Comparison of ENCODE assay signal across 15 cellular contexts in the genomic region with DNA sequence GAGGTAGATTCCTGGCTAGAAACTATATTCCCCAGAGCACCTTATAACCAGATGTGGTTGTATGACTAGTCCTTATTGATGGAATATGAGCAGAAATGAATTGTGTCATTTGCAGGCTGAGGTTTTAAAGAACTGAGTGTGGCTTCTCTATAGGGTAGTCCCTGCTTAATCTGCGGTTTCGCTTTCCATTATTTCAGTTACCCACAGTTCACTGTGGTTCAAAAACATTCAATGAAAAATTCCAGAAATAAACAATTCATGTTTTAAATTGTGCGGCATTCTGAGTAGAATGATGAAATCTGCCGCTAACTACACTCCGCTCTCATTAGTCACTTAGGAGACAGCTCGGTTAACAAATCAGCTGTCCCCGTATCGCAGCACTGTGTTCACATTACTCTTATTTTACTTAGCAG.
A peak's percentile ranks its signal among the peaks of the same experiment; 100 is the strongest.
DNase-seq lines count a peak whose midpoint lies in the region; ATAC-seq, FAIRE-seq and TF ChIP-seq lines count a peak whose summit lies in the region.
"Had no signal": no experiment of that assay in that cellular context is flagged by ENCODE, and none has a peak within 500 bp of the region (broad histone marks: within the 10 kb centered on the region; RNA-seq: fewer than 3 reads in every experiment).

No MANE protein-coding gene starts in this region.

- no peaks in the 10 kb centered on the region for H3K9me3 Mint-ChIP-seq in natural killer cell treated with Interleukin-12 subunit alpha and Interleukin-12 subunit beta and Interleukin-15 and Interleukin-18, amount 100 ng/mL, for 72 hours
- no peaks in the 10 kb centered on the region for H3K9me3 Mint-ChIP-seq in natural killer cell
- H3K9me3 Mint-ChIP-seq in effector memory CD8-positive, alpha-beta T cell = no peaks in the 10 kb centered on the region
- peaks cover 7% of the 10 kb centered on the region for H3K9me3 Mint-ChIP-seq in MCF 10A (ENCODE audit: unreplicated experiment)

- H3K27me3 ChIP-seq in spleen (replicated peaks in 1 of 7) (no peaks in the 10 kb centered on the region), SJCRH30 (no peaks in the 10 kb centered on the region)
- H3K27me3 ChIP-seq: transverse colon had no signal

- FAIRE-seq in urothelium cell line (lab: Jason Lieb, UNC) = no peak
- FAIRE-seq: kidney had no signal

- no peak for DNase-seq in natural killer cell treated with Interleukin-12 subunit alpha and Interleukin-12 subunit beta and Interleukin-15 and Interleukin-18, amount 100 ng/mL, for 72 hours (ENCODE audit: low spot score)
- DNase-seq in natural killer cell (no peak), SIG-M5 treated with dmso at 0.1 percent for 504 hours (lab: John Stamatoyannopoulos, UW; ENCODE audit: unreplicated experiment) (peak; percentile 84), urothelium cell line (ENCODE audit: low spot score) (peak; percentile 39), spleen (no peak), SJCRH30 (no peak), MCF 10A (ENCODE audit: unreplicated experiment) (no peak)
- no peak for DNase-seq in effector memory CD8-positive, alpha-beta T cell
- DNase-seq: DMS79; kidney; NCI-H1048; NCI-H2171; stimulated activated CD4-positive, alpha-beta T cell treated with anti-CD3 and anti-CD28 coated beads, Interleukin-12 subunit alpha, Interleukin-12 subunit beta, amount 100 ng/mL, for 4 hours; transverse colon had no signal

- BruUV-seq in MCF 10A (replicated peaks; lab: Mats Ljungman, UMichigan) = no TSS peak

- ATAC-seq in natural killer cell treated with Interleukin-12 subunit alpha and Interleukin-12 subunit beta and Interleukin-15 and Interleukin-18, amount 100 ng/mL, for 72 hours = peak; percentile 44 to 57
- ATAC-seq in natural killer cell = no peak
- no peak for ATAC-seq in effector memory CD8-positive, alpha-beta T cell (replicated peaks)
- ATAC-seq: SK-N-SH treated with all-trans-retinoic acid at 6 μM for 48 hours had no signal

- POLR2A ChIA-PET in MCF 10A (lab: Yijun Ruan, JAX) = no interaction called here

- WGBS in spleen, 5 donors = 78 to 92% (median 82%) methylated on average over 8 of the region's 8 CpGs

- H3K4me3 ChIP-seq in spleen (peak overlapping the region in 1 of 8 donors; percentile 33), SJCRH30 (no peak overlapping the region)
- H3K4me3 ChIP-seq: transverse colon had no signal

- H3K27ac ChIP-seq in spleen = peak overlapping the region in 3 of 8 donors; percentile 2 to 36 (median 14)
- no peak overlapping the region for H3K27ac ChIP-seq in SJCRH30
- H3K27ac ChIP-seq: transverse colon had no signal

- H3K9me3 ChIP-seq in spleen = no peaks in the 10 kb centered on the region
- no peaks in the 10 kb centered on the region; the same call in 1 of the 2 replicates for H3K9me3 ChIP-seq in SJCRH30 (replicated peaks)
- H3K9me3 ChIP-seq: transverse colon had no signal

- TF ChIP-seq CTCF in natural killer cell (IDR thresholded peaks at IDR 0.05) = no peak
- no peak for TF ChIP-seq CTCF in spleen (IDR thresholded peaks at IDR 0.05 in 8 of 11, conservative IDR thresholded peaks at IDR 0.05 in 3 of 11)
- TF ChIP-seq CTCF in MCF 10A (IDR thresholded peaks at IDR 0.05; ENCODE audit: unreplicated experiment) = no peak

- H3K36me3 Mint-ChIP-seq in natural killer cell treated with Interleukin-12 subunit alpha and Interleukin-12 subunit beta and Interleukin-15 and Interleukin-18, amount 100 ng/mL, for 72 hours = no peaks in the 10 kb centered on the region
- no peaks in the 10 kb centered on the region for H3K36me3 Mint-ChIP-seq in natural killer cell
- H3K36me3 Mint-ChIP-seq in effector memory CD8-positive, alpha-beta T cell (ENCODE audit: insufficient read depth) = peaks cover 2% of the 10 kb centered on the region
- peaks cover 5% of the 10 kb centered on the region for H3K36me3 Mint-ChIP-seq in MCF 10A (ENCODE audit: insufficient read depth, unreplicated experiment)

- no peak for TF ChIP-seq POLR2A in spleen (IDR thresholded peaks at IDR 0.05)

- H3K4me1 Mint-ChIP-seq in natural killer cell treated with Interleukin-12 subunit alpha and Interleukin-12 subunit beta and Interleukin-15 and Interleukin-18, amount 100 ng/mL, for 72 hours (ENCODE audit: low read depth in 2 of 2) = peaks cover 15 to 18% of the 10 kb centered on the region in 2 donors
- H3K4me1 Mint-ChIP-seq in natural killer cell (no peaks in the 10 kb centered on the region), MCF 10A (ENCODE audit: insufficient read depth, unreplicated experiment) (no peaks in the 10 kb centered on the region)
- peaks cover 0 to 3% of the 10 kb centered on the region in 2 donors for H3K4me1 Mint-ChIP-seq in effector memory CD8-positive, alpha-beta T cell (ENCODE audit: low read depth in 2 of 2)

- peak overlapping the region in 1 of 2 donors; percentile 18 for H3K27ac Mint-ChIP-seq in natural killer cell treated with Interleukin-12 subunit alpha and Interleukin-12 subunit beta and Interleukin-15 and Interleukin-18, amount 100 ng/mL, for 72 hours
- no peak overlapping the region for H3K27ac Mint-ChIP-seq in natural killer cell
- no peak overlapping the region for H3K27ac Mint-ChIP-seq in effector memory CD8-positive, alpha-beta T cell
- no peak overlapping the region for H3K27ac Mint-ChIP-seq in MCF 10A (ENCODE audit: low read depth, unreplicated experiment)

- no peaks in the 10 kb centered on the region for H3K36me3 ChIP-seq in spleen
- no peaks in the 10 kb centered on the region for H3K36me3 ChIP-seq in SJCRH30
- H3K36me3 ChIP-seq: transverse colon had no signal

- intact Hi-C loops in natural killer cell (cut with micrococcal nuclease) = no loop called here
- intact Hi-C loops in spleen (cut with DNase I; ENCODE audit: low total_unique reads) = no loop called here
- intact Hi-C loops in MCF 10A (cut with micrococcal nuclease) = no loop called here

- H3K27me3 Mint-ChIP-seq in natural killer cell treated with Interleukin-12 subunit alpha and Interleukin-12 subunit beta and Interleukin-15 and Interleukin-18, amount 100 ng/mL, for 72 hours = peaks cover 19 to 20% of the 10 kb centered on the region in 2 donors
- H3K27me3 Mint-ChIP-seq in natural killer cell (ENCODE audit: low read depth in 2 of 2) = peaks cover 12 to 32% of the 10 kb centered on the region in 2 donors
- H3K27me3 Mint-ChIP-seq in effector memory CD8-positive, alpha-beta T cell = peaks cover 11 to 68% of the 10 kb centered on the region in 2 donors
- no peaks in the 10 kb centered on the region for H3K27me3 Mint-ChIP-seq in MCF 10A (ENCODE audit: insufficient read depth, unreplicated experiment)

- H3K4me1 ChIP-seq in spleen (peaks cover 0 to 71% (median 28%) of the 10 kb centered on the region in 6 donors), SJCRH30 (no peaks in the 10 kb centered on the region)

- CTCF ChIA-PET in MCF 10A (lab: Yijun Ruan, JAX) = no interaction called here

- peak overlapping the region; percentile 32 for H3K4me3 Mint-ChIP-seq in natural killer cell treated with Interleukin-12 subunit alpha and Interleukin-12 subunit beta and Interleukin-15 and Interleukin-18, amount 100 ng/mL, for 72 hours
- H3K4me3 Mint-ChIP-seq in natural killer cell (no peak overlapping the region), MCF 10A (ENCODE audit: unreplicated experiment) (no peak overlapping the region)
- peak overlapping the region; percentile 13 to 26 for H3K4me3 Mint-ChIP-seq in effector memory CD8-positive, alpha-beta T cell

Comparison
In these comparisons a context has a peak if more than half of its experiments do, and no peak if none do; other contexts are left out.
1. ATAC-seq: peak in natural killer cell treated with Interleukin-12 subunit alpha and Interleukin-12 subunit beta and Interleukin-15 and Interleukin-18, amount 100 ng/mL, for 72 hours (2 of 2); none in natural killer cell (0 of 3) and effector memory CD8-positive, alpha-beta T cell (single experiment).
2. H3K4me3 Mint-ChIP-seq: peak in natural killer cell treated with Interleukin-12 subunit alpha and Interleukin-12 subunit beta and Interleukin-15 and Interleukin-18, amount 100 ng/mL, for 72 hours (single experiment) and effector memory CD8-positive, alpha-beta T cell (2 of 2); none in natural killer cell (single experiment) and MCF 10A (single experiment).
3. DNase-seq: peak in SIG-M5 treated with dmso at 0.1 percent for 504 hours (single experiment) and urothelium cell line (single experiment); none in natural killer cell treated with Interleukin-12 subunit alpha and Interleukin-12 subunit beta and Interleukin-15 and Interleukin-18, amount 100 ng/mL, for 72 hours (single experiment), natural killer cell (single experiment), effector memory CD8-positive, alpha-beta T cell (0 of 3), spleen (single experiment), SJCRH30 (0 of 2) and MCF 10A (single experiment).